8 cellular contexts compared by ENCODE assay signal in genomic region chr1:89994231-89994804, GRCh38. TPM values are rescaled to one million over a fixed set of nuclear protein-coding genes. Genes with fewer than 3 reads are reported as not detected.
DNase-seq lines count a peak whose midpoint lies in the region; ATAC-seq lines count a peak whose summit lies in the region.

No MANE protein-coding gene starts in this region.

- H3K36me3 Mint-ChIP-seq in activated CD4-positive, alpha-beta memory T cell treated with anti-CD3 and anti-CD28 coated beads for 36 hours, result peaks cover 13% of the 10 kb centered on the region

- no peaks in the 10 kb centered on the region for H3K36me3 ChIP-seq in H7 (replicated peaks; ENCODE audit: control insufficient read depth, insufficient read depth, low read length)

- peak overlapping the region; percentile 85 for H3K27ac Mint-ChIP-seq in activated CD4-positive, alpha-beta memory T cell treated with anti-CD3 and anti-CD28 coated beads for 36 hours

- H3K4me3 Mint-ChIP-seq in activated CD4-positive, alpha-beta memory T cell treated with anti-CD3 and anti-CD28 coated beads for 36 hours, result peak overlapping the region; percentile 99

- POLR2A ChIA-PET in activated CD4-positive, alpha-beta memory T cell treated with anti-CD3 and anti-CD28 coated beads for 36 hours (lab: Charles Lee), result interaction anchor here (0.9 to 1.5 kb wide), 2 partner anchors 150 to 213 kb away, joined by 3 to 9 read pairs; no protein-coding TSS in a partner anchor

- in situ Hi-C loops in G401 (cut with HindIII; ENCODE audit: low sequenced_read_pairs), result no loop called here

- H3K4me3 ChIP-seq in H7 (ENCODE audit: insufficient read depth, low read depth, low read length), result peak overlapping the region; percentile 93
- peak overlapping the region; percentile 68 for H3K4me3 ChIP-seq in skeletal muscle cell (ENCODE audit: low read depth, low read length)

- peaks cover 37% of the 10 kb centered on the region for H3K4me1 Mint-ChIP-seq in activated CD4-positive, alpha-beta memory T cell treated with anti-CD3 and anti-CD28 coated beads for 36 hours (ENCODE audit: low read depth)

- no peaks in the 10 kb centered on the region for H3K27me3 Mint-ChIP-seq in activated CD4-positive, alpha-beta memory T cell treated with anti-CD3 and anti-CD28 coated beads for 36 hours

- H3K9me3 Mint-ChIP-seq in activated CD4-positive, alpha-beta memory T cell treated with anti-CD3 and anti-CD28 coated beads for 36 hours, result no peaks in the 10 kb centered on the region

- CTCF ChIA-PET in activated CD4-positive, alpha-beta memory T cell treated with anti-CD3 and anti-CD28 coated beads for 36 hours (lab: Charles Lee), result no interaction called here

- no peak for ATAC-seq in left ventricle myocardium superior
- ATAC-seq in HG02759 (IDR thresholded peaks at IDR 0.05; ENCODE audit: unreplicated experiment), result no peak

- intact Hi-C loops in activated CD4-positive, alpha-beta memory T cell treated with anti-CD3 and anti-CD28 coated beads for 36 hours (cut with micrococcal nuclease), result loop anchor here (2.0 to 10.0 kb wide), 5 partner anchors 150 to 1310 kb away; partner anchors contain the start of genes GTF2B and PKN2
- intact Hi-C loops in left ventricle myocardium superior (cut with micrococcal nuclease), result no loop called here

- DNase-seq in H7 (no peak), left ventricle myocardium superior (peak; percentile 40), skeletal muscle cell (ENCODE audit: low read depth) (no peak), NCI-H82 treated with DMSO at 0.1 percent for 48 hours (lab: John Stamatoyannopoulos, UW; ENCODE audit: unreplicated experiment) (no peak), G401 (ENCODE audit: low spot score) (no peak), AML-193 (lab: John Stamatoyannopoulos, UW) (no peak)
- no peak for DNase-seq in activated CD4-positive, alpha-beta memory T cell treated with anti-CD3 and anti-CD28 coated beads for 36 hours

- H3K27me3 ChIP-seq in H7 (ENCODE audit: control insufficient read depth, insufficient read depth, low read length), result no peaks in the 10 kb centered on the region

RNA-seq across cellular contexts. Expression of gene ZNF326, which starts 0.6 kb away (rescaled TPM):
- 8.0 and 13.0 TPM in 2 replicates for total RNA-seq in H7 (2014; rRNA removed; shearing (Covaris generic))
- 10 to 100 TPM; 17.2 to 17.3 TPM for total RNA-seq in activated CD4-positive, alpha-beta memory T cell treated with anti-CD3 and anti-CD28 coated beads for 36 hours
- 17.0 TPM for total RNA-seq in left ventricle myocardium superior
- total RNA-seq in G401 (2014; rRNA removed; shearing (Covaris generic)), result 4.2 and 8.0 TPM in 2 replicates
